ENCODE assay signal across 8 cellular contexts in the genomic region with DNA sequence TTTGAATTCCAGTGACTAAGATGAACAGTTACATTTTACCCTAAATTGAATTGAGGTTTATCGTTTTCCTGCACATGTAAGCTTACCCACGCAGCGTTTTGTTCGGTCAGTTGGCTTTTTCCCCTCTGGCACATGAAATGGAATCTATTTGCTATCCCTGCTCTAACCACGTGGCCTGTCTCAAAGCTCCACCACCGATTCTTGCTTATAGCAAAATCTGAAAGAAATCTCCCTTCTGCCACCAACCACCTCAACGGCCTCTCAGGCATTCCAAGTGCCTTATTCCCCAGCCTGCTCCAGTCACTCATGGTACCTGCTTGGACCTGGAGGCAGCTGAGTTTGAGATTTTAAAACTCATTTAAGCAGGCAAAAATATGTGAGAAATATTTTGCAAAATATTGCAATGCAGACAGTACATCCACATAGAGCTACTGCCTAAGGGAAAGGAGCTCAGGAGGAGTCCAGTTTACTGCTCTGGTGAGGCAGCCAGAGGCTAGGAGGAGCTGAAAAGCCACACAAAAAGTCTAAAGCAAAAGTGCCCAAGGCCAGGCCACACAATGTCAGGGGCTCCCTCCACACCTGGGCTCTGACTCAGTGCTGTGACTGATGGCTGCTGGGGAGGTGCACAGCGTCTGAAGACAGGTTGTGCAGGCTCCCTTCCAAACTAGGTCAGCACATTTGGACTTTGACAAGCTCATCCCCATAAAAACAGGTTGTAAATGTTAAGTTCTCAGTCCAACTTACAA. TPM values are rescaled to one million over a fixed set of nuclear protein-coding genes. Genes with fewer than 3 reads are reported as not detected.
DNase-seq lines count a peak whose midpoint lies in the region; ATAC-seq and TF ChIP-seq lines count a peak whose summit lies in the region.

No MANE protein-coding gene starts in this region.

- peak overlapping the region; percentile 50 to 83 (median 75) for H3K27ac Mint-ChIP-seq in CD14-positive monocyte

- H3K4me1 ChIP-seq in OCI-LY3 (ENCODE audit: low read length) (peaks cover 83% of the 10 kb centered on the region), mesendoderm (ENCODE audit: control insufficient read depth, low read depth, low read length) (no peaks in the 10 kb centered on the region), tibial artery (peaks cover 0 to 99% (median 85%) of the 10 kb centered on the region in 4 donors)

- H3K9ac ChIP-seq in OCI-LY3 (ENCODE audit: low read length) = no peak overlapping the region
- H3K9ac ChIP-seq in mesendoderm (ENCODE audit: low read length) = no peak overlapping the region

- H3K27ac ChIP-seq in OCI-LY3 (ENCODE audit: low read length) (0 out of 2 replicates have a peak overlapping the region, but pooled peaks have one; percentile 2), mesendoderm (ENCODE audit: low read depth, low read length) (no peak overlapping the region), tibial artery (peak overlapping the region; percentile 68 to 78)

- ATAC-seq in HG02623 (IDR thresholded peaks at IDR 0.05; ENCODE audit: unreplicated experiment) = no peak
- no peak for ATAC-seq in GM18907 (IDR thresholded peaks at IDR 0.05; ENCODE audit: unreplicated experiment)

- no peak overlapping the region for H3K23ac ChIP-seq in mesendoderm (ENCODE audit: low read length)

- no peak overlapping the region for H4K8ac ChIP-seq in mesendoderm (ENCODE audit: low read depth, low read length)

- no peak overlapping the region; the same call in 1 of the 2 replicates for H3K4me3 ChIP-seq in OCI-LY3 (ENCODE audit: low read length)
- no peak overlapping the region for H3K4me3 ChIP-seq in mesendoderm (ENCODE audit: low read length)
- H3K4me3 ChIP-seq in tibial artery = no peak overlapping the region

- no peaks in the 10 kb centered on the region for H3K9me3 Mint-ChIP-seq in CD14-positive monocyte

- intact Hi-C loops in CD14-positive monocyte (cut with micrococcal nuclease) (no loop called here), tibial artery (cut with DNase I; ENCODE audit: low total_unique reads) (no loop called here)

- no peaks in the 10 kb centered on the region for H3K27me3 Mint-ChIP-seq in CD14-positive monocyte (ENCODE audit: low read depth in 3 of 3)

- peaks cover 21% of the 10 kb centered on the region for H3K36me3 ChIP-seq in OCI-LY3 (replicated peaks; ENCODE audit: low read depth, low read length)
- no peaks in the 10 kb centered on the region for H3K36me3 ChIP-seq in mesendoderm (ENCODE audit: control insufficient read depth, insufficient read depth, low read length)
- no peaks in the 10 kb centered on the region for H3K36me3 ChIP-seq in tibial artery

- TF ChIP-seq CTCF in CD14-positive monocyte (IDR thresholded peaks at IDR 0.05) = no peak
- TF ChIP-seq CTCF in OCI-LY3 (IDR thresholded peaks at IDR 0.05; ENCODE audit: low read depth, low read length) = no peak
- TF ChIP-seq CTCF in tibial artery (IDR thresholded peaks at IDR 0.05) = no peak

- peaks cover 84% of the 10 kb centered on the region for H3K4me1 Mint-ChIP-seq in CD14-positive monocyte

- no peaks in the 10 kb centered on the region for H3K9me3 ChIP-seq in OCI-LY3 (ENCODE audit: insufficient read depth, low read length)
- no peaks in the 10 kb centered on the region for H3K9me3 ChIP-seq in tibial artery

- H3K36me3 Mint-ChIP-seq in CD14-positive monocyte = peaks cover 0 to 14% of the 10 kb centered on the region in 2 donors

- no CpG with 5 or more reads among the region's 8 CpGs for WGBS in mesendoderm (ENCODE audit: extremely low coverage, insufficient coverage, low lambda C conversion rate)

- DNase-seq in CD14-positive monocyte (ENCODE audit: low spot score) (no peak), dermis blood vessel endothelial cell (peak; percentile 91), mesendoderm (peak; percentile 34), tibial artery (peak in 1 of 2 donors; percentile 35), UCSD-AML1 (lab: John Stamatoyannopoulos, UW; ENCODE audit: unreplicated experiment) (no peak)

- no peak overlapping the region for H2AK5ac ChIP-seq in mesendoderm (ENCODE audit: low read length)

- no peak overlapping the region for H3K4ac ChIP-seq in mesendoderm (ENCODE audit: low read depth, low read length)

- H3K27me3 ChIP-seq in OCI-LY3 (ENCODE audit: low read depth, low read length) (no peaks in the 10 kb centered on the region), mesendoderm (ENCODE audit: insufficient read depth, low read length, poor library complexity) (no peaks in the 10 kb centered on the region), tibial artery (no peaks in the 10 kb centered on the region)

- no peak overlapping the region for H4K5ac ChIP-seq in mesendoderm (ENCODE audit: low read length)

- H3K79me1 ChIP-seq in mesendoderm (ENCODE audit: low read length) = peaks cover 38% of the 10 kb centered on the region

- H3K79me2 ChIP-seq in OCI-LY3 (ENCODE audit: low read length) (peaks cover 100% of the 10 kb centered on the region), mesendoderm (ENCODE audit: control insufficient read depth, insufficient read depth, low read length) (peaks cover 32% of the 10 kb centered on the region)

- H2AFZ ChIP-seq in OCI-LY3 (ENCODE audit: low read depth, low read length) = no peak overlapping the region

- no peak overlapping the region for H2BK5ac ChIP-seq in mesendoderm (ENCODE audit: low read length)

- no peak overlapping the region for H2BK120ac ChIP-seq in mesendoderm (ENCODE audit: low read depth, low read length)

- H3K18ac ChIP-seq in mesendoderm (ENCODE audit: low read length) = no peak overlapping the region

- H3K4me2 ChIP-seq in OCI-LY3 (ENCODE audit: low read length) (peak overlapping the region; percentile 51), mesendoderm (ENCODE audit: low read length) (no peak overlapping the region)

- H2BK15ac ChIP-seq in mesendoderm (replicated peaks; ENCODE audit: low read depth) = no peak overlapping the region

- no peak overlapping the region for H3K56ac ChIP-seq in mesendoderm (ENCODE audit: low read length)

- H3K4me3 Mint-ChIP-seq in CD14-positive monocyte = peak overlapping the region in 1 of 2 donors; percentile 26

- peaks cover 100% of the 10 kb centered on the region for H4K20me1 ChIP-seq in OCI-LY3 (ENCODE audit: insufficient read depth, low read length)

RNA-seq across cellular contexts. Expression of gene ARHGAP17, which starts 26.4 kb away (rescaled TPM):
- polyA plus RNA-seq in CD14-positive monocyte = 10 to 100 TPM; 26.5 to 38.4 TPM
- total RNA-seq in dermis blood vessel endothelial cell = 59.9 and 81.3 TPM in 2 replicates
- 61.6 TPM for polyA plus RNA-seq in mesendoderm (2013, experiment 1 of 2)
- polyA plus RNA-seq in mesendoderm (2013, experiment 2 of 2) = 62.5 TPM

Comparison
In these comparisons a context has a peak if more than half of its experiments do, and no peak if none do; other contexts are left out.
1. DNase-seq: peak in dermis blood vessel endothelial cell (single experiment) and mesendoderm (single experiment); none in CD14-positive monocyte (single experiment) and UCSD-AML1 (single experiment).